ENCODE assay signal across 8 cellular contexts in the genomic region with DNA sequence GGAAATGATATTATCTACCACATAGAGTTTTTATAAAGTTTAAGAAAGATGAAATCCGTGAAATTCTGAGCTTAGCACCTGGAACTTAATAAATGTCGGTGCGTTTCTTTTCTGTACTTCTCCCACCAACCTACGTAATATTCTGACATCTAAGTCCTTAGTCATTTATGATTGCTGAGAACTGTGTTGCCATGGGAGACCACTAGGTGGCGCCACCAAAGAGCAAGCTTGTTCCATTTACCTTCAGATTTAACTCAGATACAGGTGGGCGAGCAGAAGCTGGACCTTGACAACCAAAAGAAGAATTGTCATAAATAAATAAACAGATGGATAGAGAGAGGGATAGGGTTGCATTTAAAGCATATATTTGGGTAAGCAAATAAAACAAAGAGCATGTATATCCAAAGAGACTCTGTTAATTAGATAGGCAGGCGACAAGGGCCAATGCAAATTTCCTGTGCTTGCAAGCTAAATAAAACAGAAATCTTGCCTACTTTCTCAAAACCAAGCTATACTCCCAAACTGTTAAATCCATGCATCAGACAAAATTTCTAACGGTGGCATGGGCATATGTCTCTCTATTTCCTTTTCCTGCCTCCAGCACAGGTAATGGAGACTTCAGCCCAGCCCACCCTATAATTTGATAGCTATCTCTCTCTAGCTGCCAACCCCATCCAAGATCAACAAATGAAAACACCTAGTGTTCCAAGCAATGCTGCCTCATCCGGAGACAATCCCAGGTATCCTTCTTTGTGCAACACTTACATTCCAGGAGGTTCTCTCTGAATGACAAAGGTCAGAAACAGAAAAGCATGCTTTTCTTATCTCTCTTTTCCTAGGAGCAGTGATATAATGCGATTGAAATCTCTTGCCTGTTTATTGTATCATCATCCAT.
DNase-seq lines count a peak whose midpoint lies in the region; ATAC-seq and TF ChIP-seq lines count a peak whose summit lies in the region.

No MANE protein-coding gene starts in this region.

- H3K27me3 Mint-ChIP-seq in WTC11 (ENCODE audit: low read depth) = no peaks in the 10 kb centered on the region; the same call in 1 of the 2 replicates
- no peaks in the 10 kb centered on the region for H3K27me3 Mint-ChIP-seq in stimulated activated naive B cell treated with anti-CD40 and anti-IgM and Interleukin-4, amounts not matched to agents 10 μg/mL and 1 μg/mL and 100 μg/mL, for 72 hours
- H3K27me3 Mint-ChIP-seq in activated T-helper 17 cell treated with anti-CD3 and anti-CD28 coated beads, Interleukin-2, amount 50 U/mL, for 72 hours = no peaks in the 10 kb centered on the region

- CTCF ChIA-PET in WTC11 (lab: Charles Lee) = interaction anchor here (0.6 to 2.3 kb wide), 33 partner anchors 9 to 889 kb away, joined by 3 to 20 read pairs (median 4); no protein-coding TSS in a partner anchor

- ATAC-seq in WTC11 (peak; percentile 62), right cardiac atrium (no peak)
- no peak for ATAC-seq in stimulated activated naive B cell treated with anti-CD40 and anti-IgM and Interleukin-4, amounts not matched to agents 10 μg/mL and 1 μg/mL and 100 μg/mL, for 72 hours (replicated peaks)
- no peak for ATAC-seq in activated T-helper 17 cell treated with anti-CD3 and anti-CD28 coated beads, Interleukin-2, amount 50 U/mL, for 72 hours (replicated peaks)

- peaks cover 2% of the 10 kb centered on the region for H3K4me1 ChIP-seq in right cardiac atrium (ENCODE audit: control insufficient read depth, insufficient read depth, low read length)

- no peaks in the 10 kb centered on the region for H3K9me3 ChIP-seq in right cardiac atrium (ENCODE audit: control insufficient read depth, low read length)

- intact Hi-C loops in right cardiac atrium (cut with DNase I) = loop anchor here in 2 of 4 donors (10.0 kb wide), 2 partner anchors 692 to 702 kb away; partner anchors contain the start of gene INHBA (in 1 of the 2)

- no peaks in the 10 kb centered on the region for H3K9me3 Mint-ChIP-seq in WTC11
- peaks cover 0 to 3% of the 10 kb centered on the region in 2 donors for H3K9me3 Mint-ChIP-seq in stimulated activated naive B cell treated with anti-CD40 and anti-IgM and Interleukin-4, amounts not matched to agents 10 μg/mL and 1 μg/mL and 100 μg/mL, for 72 hours
- H3K9me3 Mint-ChIP-seq in activated T-helper 17 cell treated with anti-CD3 and anti-CD28 coated beads, Interleukin-2, amount 50 U/mL, for 72 hours = peaks cover 18% of the 10 kb centered on the region

- POLR2A ChIA-PET in WTC11 (lab: Charles Lee) = interaction anchor here (0.6 kb wide), 1 partner anchor 461 kb away, joined by 3 read pairs; no protein-coding TSS in a partner anchor

- TF ChIP-seq CTCF in GM12873 (IDR thresholded peaks at IDR 0.05; ENCODE audit: insufficient read depth, low read depth, low read length, missing control alignments) (peak; percentile 78), WTC11 (IDR thresholded peaks at IDR 0.05) (peak; percentile 85)

- peaks cover 11% of the 10 kb centered on the region; the same call in 1 of the 2 replicates for H3K4me1 Mint-ChIP-seq in WTC11
- no peaks in the 10 kb centered on the region for H3K4me1 Mint-ChIP-seq in stimulated activated naive B cell treated with anti-CD40 and anti-IgM and Interleukin-4, amounts not matched to agents 10 μg/mL and 1 μg/mL and 100 μg/mL, for 72 hours
- no peaks in the 10 kb centered on the region for H3K4me1 Mint-ChIP-seq in activated T-helper 17 cell treated with anti-CD3 and anti-CD28 coated beads, Interleukin-2, amount 50 U/mL, for 72 hours

- no peaks in the 10 kb centered on the region for H3K27me3 ChIP-seq in right cardiac atrium (ENCODE audit: control insufficient read depth, insufficient read depth)

- no peak overlapping the region for H3K27ac Mint-ChIP-seq in WTC11
- H3K27ac Mint-ChIP-seq in stimulated activated naive B cell treated with anti-CD40 and anti-IgM and Interleukin-4, amounts not matched to agents 10 μg/mL and 1 μg/mL and 100 μg/mL, for 72 hours = no peak overlapping the region
- H3K27ac Mint-ChIP-seq in activated T-helper 17 cell treated with anti-CD3 and anti-CD28 coated beads, Interleukin-2, amount 50 U/mL, for 72 hours = no peak overlapping the region

- H3K27ac ChIP-seq in right cardiac atrium (ENCODE audit: low read length) = no peak overlapping the region

- H3K36me3 Mint-ChIP-seq in WTC11 = no peaks in the 10 kb centered on the region
- no peaks in the 10 kb centered on the region for H3K36me3 Mint-ChIP-seq in stimulated activated naive B cell treated with anti-CD40 and anti-IgM and Interleukin-4, amounts not matched to agents 10 μg/mL and 1 μg/mL and 100 μg/mL, for 72 hours
- H3K36me3 Mint-ChIP-seq in activated T-helper 17 cell treated with anti-CD3 and anti-CD28 coated beads, Interleukin-2, amount 50 U/mL, for 72 hours (ENCODE audit: low read depth) = no peaks in the 10 kb centered on the region

- DNase-seq in Ammon's horn (ENCODE audit: low spot score) (peak; percentile 31), HuH-7 (ENCODE audit: low spot score) (peak; percentile 9), WTC11 (ENCODE audit: low spot score) (peak; percentile 83), right cardiac atrium (peak; percentile 16 to 55 (median 49)), 8988T (no peak)
- peak; percentile 4 for DNase-seq in stimulated activated naive B cell treated with anti-CD40 and anti-IgM and Interleukin-4, amounts not matched to agents 10 μg/mL and 1 μg/mL and 100 μg/mL, for 72 hours

- WGBS in right cardiac atrium = 74% methylated on average over 10 of the region's 10 CpGs

- no peak overlapping the region for H3K4me3 Mint-ChIP-seq in WTC11
- H3K4me3 Mint-ChIP-seq in stimulated activated naive B cell treated with anti-CD40 and anti-IgM and Interleukin-4, amounts not matched to agents 10 μg/mL and 1 μg/mL and 100 μg/mL, for 72 hours = no peak overlapping the region
- H3K4me3 Mint-ChIP-seq in activated T-helper 17 cell treated with anti-CD3 and anti-CD28 coated beads, Interleukin-2, amount 50 U/mL, for 72 hours = no peak overlapping the region

- H3K4me3 ChIP-seq in right cardiac atrium (ENCODE audit: low read length) = no peak overlapping the region

TF ChIP-seq in WTC11, 78 proteins besides CTCF, POLR2A, EP300 and RAD21 (continues in another document):
- TF ChIP-seq, protein P1, sequence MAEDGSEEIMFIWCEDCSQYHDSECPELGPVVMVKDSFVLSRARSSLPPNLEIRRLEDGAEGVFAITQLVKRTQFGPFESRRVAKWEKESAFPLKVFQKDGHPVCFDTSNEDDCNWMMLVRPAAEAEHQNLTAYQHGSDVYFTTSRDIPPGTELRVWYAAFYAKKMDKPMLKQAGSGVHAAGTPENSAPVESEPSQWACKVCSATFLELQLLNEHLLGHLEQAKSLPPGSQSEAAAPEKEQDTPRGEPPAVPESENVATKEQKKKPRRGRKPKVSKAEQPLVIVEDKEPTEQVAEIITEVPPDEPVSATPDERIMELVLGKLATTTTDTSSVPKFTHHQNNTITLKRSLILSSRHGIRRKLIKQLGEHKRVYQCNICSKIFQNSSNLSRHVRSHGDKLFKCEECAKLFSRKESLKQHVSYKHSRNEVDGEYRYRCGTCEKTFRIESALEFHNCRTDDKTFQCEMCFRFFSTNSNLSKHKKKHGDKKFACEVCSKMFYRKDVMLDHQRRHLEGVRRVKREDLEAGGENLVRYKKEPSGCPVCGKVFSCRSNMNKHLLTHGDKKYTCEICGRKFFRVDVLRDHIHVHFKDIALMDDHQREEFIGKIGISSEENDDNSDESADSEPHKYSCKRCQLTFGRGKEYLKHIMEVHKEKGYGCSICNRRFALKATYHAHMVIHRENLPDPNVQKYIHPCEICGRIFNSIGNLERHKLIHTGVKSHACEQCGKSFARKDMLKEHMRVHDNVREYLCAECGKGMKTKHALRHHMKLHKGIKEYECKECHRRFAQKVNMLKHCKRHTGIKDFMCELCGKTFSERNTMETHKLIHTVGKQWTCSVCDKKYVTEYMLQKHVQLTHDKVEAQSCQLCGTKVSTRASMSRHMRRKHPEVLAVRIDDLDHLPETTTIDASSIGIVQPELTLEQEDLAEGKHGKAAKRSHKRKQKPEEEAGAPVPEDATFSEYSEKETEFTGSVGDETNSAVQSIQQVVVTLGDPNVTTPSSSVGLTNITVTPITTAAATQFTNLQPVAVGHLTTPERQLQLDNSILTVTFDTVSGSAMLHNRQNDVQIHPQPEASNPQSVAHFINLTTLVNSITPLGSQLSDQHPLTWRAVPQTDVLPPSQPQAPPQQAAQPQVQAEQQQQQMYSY (CRISPR knock-in tag; IDR thresholded peaks at IDR 0.05) = no peak
- no peak for TF ChIP-seq E2F1 (CRISPR knock-in tag; IDR thresholded peaks at IDR 0.05)
- TF ChIP-seq JUN (CRISPR knock-in tag; IDR thresholded peaks at IDR 0.05) = no peak
- TF ChIP-seq RORB (CRISPR knock-in tag; IDR thresholded peaks at IDR 0.05) = no peak
- no peak for TF ChIP-seq ETV6 (CRISPR knock-in tag; IDR thresholded peaks at IDR 0.05)
- no peak for TF ChIP-seq TEAD1 (CRISPR knock-in tag; IDR thresholded peaks at IDR 0.05)
- no peak for TF ChIP-seq NFYB (CRISPR knock-in tag; conservative IDR thresholded peaks at IDR 0.05; ENCODE audit: low read depth)
- no peak for TF ChIP-seq GRHL2 (CRISPR knock-in tag; IDR thresholded peaks at IDR 0.05; ENCODE audit: insufficient replicate concordance, severe bottlenecking)
- TF ChIP-seq, protein P2, sequence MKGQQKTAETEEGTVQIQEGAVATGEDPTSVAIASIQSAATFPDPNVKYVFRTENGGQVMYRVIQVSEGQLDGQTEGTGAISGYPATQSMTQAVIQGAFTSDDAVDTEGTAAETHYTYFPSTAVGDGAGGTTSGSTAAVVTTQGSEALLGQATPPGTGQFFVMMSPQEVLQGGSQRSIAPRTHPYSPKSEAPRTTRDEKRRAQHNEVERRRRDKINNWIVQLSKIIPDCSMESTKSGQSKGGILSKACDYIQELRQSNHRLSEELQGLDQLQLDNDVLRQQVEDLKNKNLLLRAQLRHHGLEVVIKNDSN (CRISPR knock-in tag; IDR thresholded peaks at IDR 0.05) = no peak
- no peak for TF ChIP-seq ZNF671 (CRISPR knock-in tag; IDR thresholded peaks at IDR 0.05)
- no peak for TF ChIP-seq ZNF396 (CRISPR knock-in tag; IDR thresholded peaks at IDR 0.05; ENCODE audit: borderline replicate concordance)
- TF ChIP-seq HMGA2 (CRISPR knock-in tag; IDR thresholded peaks at IDR 0.05) = no peak
